ENCODE assay signal across 25 cellular contexts in the genomic region with DNA sequence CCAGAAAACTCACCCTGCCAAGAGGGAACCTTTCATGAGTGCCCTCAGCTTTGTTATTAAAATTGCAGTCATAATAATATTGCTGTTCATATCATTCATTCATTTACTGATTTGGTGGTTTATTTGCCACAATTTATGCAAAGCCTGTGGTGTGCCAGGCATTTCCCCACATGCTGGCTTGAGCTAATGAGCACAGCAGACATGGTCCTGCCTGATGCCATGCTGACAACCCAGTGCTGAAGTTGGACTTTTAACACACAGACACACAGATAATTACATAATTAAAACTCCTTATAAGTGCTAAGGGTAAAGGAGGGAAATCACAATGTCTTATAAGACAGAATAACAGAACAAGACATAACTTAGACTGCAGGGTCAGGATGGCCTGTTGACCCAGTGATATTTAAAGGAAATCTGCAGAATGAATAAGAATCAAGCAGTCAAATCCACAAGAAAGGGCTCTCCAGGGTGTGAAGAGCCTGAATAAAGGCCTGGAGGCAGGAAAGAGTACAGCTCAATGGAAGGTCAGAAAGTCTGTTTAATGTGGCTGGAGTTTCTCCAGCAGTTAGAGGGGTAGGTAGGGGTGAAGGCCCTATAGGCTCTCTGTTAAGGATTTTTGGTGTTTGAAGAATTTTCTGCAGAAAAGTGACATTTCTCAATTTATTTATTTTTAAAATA.
A peak's percentile ranks its signal among the peaks of the same experiment; 100 is the strongest.
DNase-seq lines count a peak whose midpoint lies in the region; ATAC-seq and TF ChIP-seq lines count a peak whose summit lies in the region.
"Had no signal": no experiment of that assay in that cellular context is flagged by ENCODE, and none has a peak within 500 bp of the region (broad histone marks: within the 10 kb centered on the region; RNA-seq: fewer than 3 reads in every experiment).

No MANE protein-coding gene starts in this region.

- no peak overlapping the region for H2BK20ac ChIP-seq in H9 (ENCODE audit: low read depth, low read length, poor library complexity, severe bottlenecking)

- no peak overlapping the region for H4K91ac ChIP-seq in H9 (ENCODE audit: insufficient read length, low read depth, low read length)
- peak overlapping the region; percentile 80 for H4K91ac ChIP-seq in trophoblast cell (ENCODE audit: low read depth, low read length)

- H3K4ac ChIP-seq in H9 (ENCODE audit: low read depth, low read length) (no peak overlapping the region), trophoblast cell (ENCODE audit: low read depth, low read length) (no peak overlapping the region)

- intact Hi-C loops in mammary epithelial cell (cut with micrococcal nuclease): no loop called here

- no peak for ATAC-seq in HG03520 (IDR thresholded peaks at IDR 0.05; ENCODE audit: unreplicated experiment)
- ATAC-seq: GM12878; mucosa of descending colon; natural killer cell treated with Interleukin-12 subunit alpha and Interleukin-12 subunit beta and Interleukin-15 and Interleukin-18, amount 100 ng/mL, for 72 hours; pancreas; T-helper 17 cell had no signal

- H3K9me3 ChIP-seq in H9 (ENCODE audit: control insufficient read depth, low read depth, low read length): no peaks in the 10 kb centered on the region
- no peaks in the 10 kb centered on the region for H3K9me3 ChIP-seq in SK-N-SH
- H3K9me3 ChIP-seq in trophoblast cell (ENCODE audit: insufficient read depth, low read depth, low read length): no peaks in the 10 kb centered on the region
- H3K9me3 ChIP-seq in mammary epithelial cell (replicated peaks; ENCODE audit: insufficient read depth, low read length): no peaks in the 10 kb centered on the region
- H3K9me3 ChIP-seq: mucosa of descending colon, pancreas, right atrium auricular region, tibial nerve had no signal

- H3K4me3 ChIP-seq in SK-N-SH (ENCODE audit: low read depth in 2 of 2, low read length in 1 of 2) (no peak overlapping the region), trophoblast cell (ENCODE audit: low read depth, low read length) (no peak overlapping the region), mammary epithelial cell (replicated peaks in 1 of 3; ENCODE audit: insufficient read depth in 1 of 3, low read depth in 2 of 3, low read length in 3 of 3) (no peak overlapping the region)
- H3K4me3 ChIP-seq: GM12878, mucosa of descending colon, pancreas, right atrium auricular region, tibial nerve had no signal

- no peaks in the 10 kb centered on the region for H3K36me3 ChIP-seq in SK-N-SH (replicated peaks in 1 of 2; ENCODE audit: control insufficient read depth in 1 of 2, insufficient read depth in 2 of 2, low read length in 1 of 2)
- no peaks in the 10 kb centered on the region for H3K36me3 ChIP-seq in trophoblast cell (ENCODE audit: control insufficient read depth in 1 of 2, insufficient read depth in 2 of 2, low read length in 2 of 2)
- no peaks in the 10 kb centered on the region for H3K36me3 ChIP-seq in mammary epithelial cell (ENCODE audit: insufficient read depth, low read length)
- H3K36me3 ChIP-seq: pancreas, right atrium auricular region, tibial nerve had no signal

- H3K4me2 ChIP-seq in H9 (ENCODE audit: insufficient read depth, insufficient read length, low read length) (peak overlapping the region; percentile 46), SK-N-SH (peak overlapping the region; percentile 7), trophoblast cell (ENCODE audit: low read length) (no peak overlapping the region), mammary epithelial cell (ENCODE audit: insufficient read depth, low read depth, low read length) (no peak overlapping the region)

- no TSS peak for BruUV-seq in mammary epithelial cell (replicated peaks; lab: Mats Ljungman, UMichigan)

- H3K79me1 ChIP-seq in H9 (ENCODE audit: insufficient read depth, low read depth, low read length, poor library complexity, severe bottlenecking): no peaks in the 10 kb centered on the region
- peaks cover 6% of the 10 kb centered on the region for H3K79me1 ChIP-seq in trophoblast cell (ENCODE audit: low read length)

- H3K27ac ChIP-seq in H9 (ENCODE audit: insufficient read length, low read depth, low read length): no peak overlapping the region
- peak overlapping the region; percentile 42 to 94; a peak in 3 of 4 replicates for H3K27ac ChIP-seq in SK-N-SH (ENCODE audit: low read depth in 2 of 2, low read length in 1 of 2)
- peak overlapping the region; percentile 78 for H3K27ac ChIP-seq in trophoblast cell (ENCODE audit: low read depth, low read length)
- no peak overlapping the region for H3K27ac ChIP-seq in mammary epithelial cell (ENCODE audit: insufficient read depth, low read depth, low read length)
- H3K27ac ChIP-seq: C4-2B, HL-60, pancreas, right atrium auricular region, tibial nerve had no signal

- no peak overlapping the region for H3K23ac ChIP-seq in H9 (ENCODE audit: insufficient read length, low read depth, low read length)
- H3K23ac ChIP-seq in trophoblast cell (ENCODE audit: low read length): no peak overlapping the region

- H3T11ph ChIP-seq in H9 (ENCODE audit: low read length): no peak overlapping the region

- POLR2A ChIA-PET in SK-N-SH (lab: Yijun Ruan, JAX): no interaction called here

- no peaks in the 10 kb centered on the region for H3K9me2 ChIP-seq in SK-N-SH

- no peaks in the 10 kb centered on the region for H4K20me1 ChIP-seq in H9 (ENCODE audit: control insufficient read depth, insufficient read depth, insufficient read length)
- H4K20me1 ChIP-seq in SK-N-SH (ENCODE audit: insufficient read depth): no peaks in the 10 kb centered on the region
- H4K20me1 ChIP-seq in mammary epithelial cell (ENCODE audit: insufficient read depth, low read length): no peaks in the 10 kb centered on the region

- H3K56ac ChIP-seq in H9 (ENCODE audit: insufficient read length, low read depth, low read length): no peak overlapping the region

- no peak overlapping the region for H2AK5ac ChIP-seq in H9 (ENCODE audit: insufficient read length, low read length)
- H2AK5ac ChIP-seq in trophoblast cell (ENCODE audit: low read length): no peak overlapping the region

- H3K9ac ChIP-seq in H9 (ENCODE audit: extremely low read depth, insufficient read length, low read length): no peak overlapping the region
- no peak overlapping the region for H3K9ac ChIP-seq in SK-N-SH
- no peak overlapping the region for H3K9ac ChIP-seq in trophoblast cell (ENCODE audit: low read length)
- H3K9ac ChIP-seq in mammary epithelial cell (ENCODE audit: insufficient read depth, low read length): no peak overlapping the region

- H3K4me1 ChIP-seq in H9 (ENCODE audit: insufficient read depth, low read length): peaks cover 6% of the 10 kb centered on the region; the same call in 1 of the 2 replicates
- peaks cover 18 to 19% of the 10 kb centered on the region in 2 experiments; a peak in 3 of 4 replicates for H3K4me1 ChIP-seq in SK-N-SH (ENCODE audit: control insufficient read depth in 1 of 2, insufficient read depth in 2 of 2, low read depth in 1 of 2, low read length in 1 of 2)
- peaks cover 0 to 9% of the 10 kb centered on the region in 2 experiments for H3K4me1 ChIP-seq in trophoblast cell (ENCODE audit: control insufficient read depth in 1 of 2, insufficient read depth in 2 of 2, low read length in 2 of 2)
- no peaks in the 10 kb centered on the region for H3K4me1 ChIP-seq in mammary epithelial cell (ENCODE audit: insufficient read depth, low read length)
- H3K4me1 ChIP-seq: pancreas had no signal

- no peak for TF ChIP-seq RAD21 in SK-N-SH (IDR thresholded peaks at IDR 0.05; ENCODE audit: low read length)

- no peaks in the 10 kb centered on the region; a peak in 1 of 5 replicates for H3K9me3 Mint-ChIP-seq in H9
- H3K9me3 Mint-ChIP-seq: natural killer cell treated with Interleukin-12 subunit alpha and Interleukin-12 subunit beta and Interleukin-15 and Interleukin-18, amount 100 ng/mL, for 72 hours had no signal

- H3K23me2 ChIP-seq in H9 (ENCODE audit: insufficient read length, low read depth, low read length, poor library complexity, severe bottlenecking): peaks cover 3% of the 10 kb centered on the region

- peaks cover 18 to 26% of the 10 kb centered on the region in 2 experiments for H3K4me1 Mint-ChIP-seq in H9
- H3K4me1 Mint-ChIP-seq: T-helper 17 cell had no signal

- TF ChIP-seq EP300 in SK-N-SH (IDR thresholded peaks at IDR 0.05; ENCODE audit: borderline replicate concordance in 1 of 2, low read depth in 1 of 2, low read length in 1 of 2): no peak

- H2BK12ac ChIP-seq in H9 (ENCODE audit: insufficient read length, low read depth, low read length) (no peak overlapping the region), trophoblast cell (ENCODE audit: low read length) (peak overlapping the region; percentile 80)

- H3K27ac Mint-ChIP-seq in H9: peak overlapping the region in 2 of 3 experiments; percentile 88 to 94; a peak in 2 of 7 replicates
- H3K27ac Mint-ChIP-seq: activated naive CD8-positive, alpha-beta T cell; natural killer cell treated with Interleukin-12 subunit alpha and Interleukin-12 subunit beta and Interleukin-15 and Interleukin-18, amount 100 ng/mL, for 72 hours; T-helper 17 cell had no signal

- DNase-seq in H9 (peak; percentile 69), SK-N-SH (no peak), iPS DF 19.7 (ENCODE audit: low read depth, low spot score) (peak; percentile 56), trophoblast cell (no peak), HuH-7.5 (ENCODE audit: low spot score) (no peak), mammary epithelial cell (no peak)
- DNase-seq: activated T-cell treated with anti-CD3 and anti-CD28 coated beads for 4 hours; aorta; dermis blood vessel endothelial cell; hypothalamus; mucosa of descending colon; NCI-H1048; NCI-H345; pancreas; RPMI8226; stimulated activated CD4-positive, alpha-beta T cell treated with anti-CD3 and anti-CD28 coated beads, Interleukin-2, amount 100 ng/mL, for 24 hours; T-helper 17 cell had no signal

- H2BK5ac ChIP-seq in H9 (ENCODE audit: insufficient read length, low read length) (no peak overlapping the region), trophoblast cell (ENCODE audit: low read depth, low read length, poor library complexity) (peak overlapping the region; percentile 87)

- no peak overlapping the region for H2BK15ac ChIP-seq in H9 (ENCODE audit: low read depth, low read length)

- H2BK120ac ChIP-seq in H9 (ENCODE audit: low read depth, low read length, poor library complexity, severe bottlenecking) (no peak overlapping the region), trophoblast cell (ENCODE audit: insufficient read depth, low read length, poor library complexity) (peak overlapping the region; percentile 79)

- H3K14ac ChIP-seq in H9 (ENCODE audit: insufficient read depth, low read length): no peak overlapping the region
- no peak overlapping the region for H3K14ac ChIP-seq in trophoblast cell (ENCODE audit: low read length)

- H3F3A ChIP-seq in SK-N-SH (replicated peaks; ENCODE audit: insufficient read depth): peaks cover 31% of the 10 kb centered on the region

- H3K18ac ChIP-seq in H9 (ENCODE audit: insufficient read length, low read depth, low read length) (no peak overlapping the region), trophoblast cell (ENCODE audit: low read length) (no peak overlapping the region)

- CTCF ChIA-PET in SK-N-SH (lab: Yijun Ruan, JAX): interaction anchor here (1.0 kb wide), 1 partner anchor 348 kb away, joined by 3 read pairs; no protein-coding TSS in a partner anchor
- CTCF ChIA-PET in mammary epithelial cell (lab: Charles Lee; ENCODE audit: low non-redundant PET): no interaction called here

- H3K4me3 Mint-ChIP-seq in H9: peak overlapping the region; percentile 25 to 61; a peak in 3 of 5 replicates
- H3K4me3 Mint-ChIP-seq: activated naive CD8-positive, alpha-beta T cell; natural killer cell treated with Interleukin-12 subunit alpha and Interleukin-12 subunit beta and Interleukin-15 and Interleukin-18, amount 100 ng/mL, for 72 hours; T-helper 17 cell had no signal

- H3K36me3 Mint-ChIP-seq in H9 (ENCODE audit: insufficient read depth in 1 of 3, low read depth in 3 of 3): no peaks in the 10 kb centered on the region
- H3K36me3 Mint-ChIP-seq: activated naive CD8-positive, alpha-beta T cell; natural killer cell treated with Interleukin-12 subunit alpha and Interleukin-12 subunit beta and Interleukin-15 and Interleukin-18, amount 100 ng/mL, for 72 hours had no signal

- H4K8ac ChIP-seq in H9 (replicated peaks; ENCODE audit: insufficient read length, low read depth, low read length): no peak overlapping the region
- no peak overlapping the region for H4K8ac ChIP-seq in trophoblast cell (ENCODE audit: low read depth, low read length)

- H3K79me2 ChIP-seq in H9 (ENCODE audit: insufficient read depth, low read length): no peaks in the 10 kb centered on the region
- H3K79me2 ChIP-seq in SK-N-SH (ENCODE audit: insufficient read depth): no peaks in the 10 kb centered on the region
- H3K79me2 ChIP-seq in trophoblast cell (ENCODE audit: control insufficient read depth, insufficient read depth, low read length, poor library complexity): no peaks in the 10 kb centered on the region
- no peaks in the 10 kb centered on the region for H3K79me2 ChIP-seq in mammary epithelial cell (ENCODE audit: insufficient read depth, low read length)

- H3K27me3 ChIP-seq in H9 (ENCODE audit: insufficient read depth, low read length) (no peaks in the 10 kb centered on the region), SK-N-SH (ENCODE audit: insufficient read depth) (no peaks in the 10 kb centered on the region), trophoblast cell (ENCODE audit: insufficient read depth, low read length) (no peaks in the 10 kb centered on the region), mammary epithelial cell (ENCODE audit: insufficient read depth, low read length) (no peaks in the 10 kb centered on the region)
- H3K27me3 ChIP-seq: right atrium auricular region, tibial nerve had no signal

- in situ Hi-C loops in mammary epithelial cell (cut with MboI; ENCODE audit: low sequenced_read_pairs in 2 of 2): no loop called here

- TF ChIP-seq CTCF in H9 (conservative IDR thresholded peaks at IDR 0.05) (no peak), SK-N-SH (IDR thresholded peaks at IDR 0.05) (no peak), mammary epithelial cell (conservative IDR thresholded peaks at IDR 0.05 in 1 of 2, IDR thresholded peaks at IDR 0.05 in 1 of 2; ENCODE audit: extremely low read depth in 1 of 2, insufficient read depth in 1 of 2, low read depth in 1 of 2, low read length in 2 of 2) (no peak)

- dilution Hi-C loops in mammary epithelial cell (cut with HindIII; ENCODE audit: low sequenced_read_pairs): no loop called here

- H2AFZ ChIP-seq in H9 (ENCODE audit: low read length) (no peak overlapping the region), SK-N-SH (ENCODE audit: low read depth) (peak overlapping the region; percentile 62; the same call in 1 of the 2 replicates), trophoblast cell (ENCODE audit: insufficient read depth, low read length, poor library complexity) (no peak overlapping the region), mammary epithelial cell (ENCODE audit: low read depth, low read length) (no peak overlapping the region)

- H3K27me3 Mint-ChIP-seq in H9 (ENCODE audit: low read depth): peaks cover 24% of the 10 kb centered on the region
- H3K27me3 Mint-ChIP-seq: activated naive CD8-positive, alpha-beta T cell; natural killer cell treated with Interleukin-12 subunit alpha and Interleukin-12 subunit beta and Interleukin-15 and Interleukin-18, amount 100 ng/mL, for 72 hours; T-helper 17 cell had no signal

- no peak overlapping the region for H4K12ac ChIP-seq in trophoblast cell (ENCODE audit: low read depth, low read length)

- H4K5ac ChIP-seq in H9 (ENCODE audit: insufficient read length, low read depth, low read length): no peak overlapping the region

Comparison
In these comparisons a context has a peak if more than half of its experiments do, and no peak if none do; other contexts are left out.
1. DNase-seq: peak in H9 (single experiment) and iPS DF 19.7 (single experiment); none in SK-N-SH (single experiment), trophoblast cell (0 of 2), HuH-7.5 (single experiment) and mammary epithelial cell (single experiment).
2. H3K27ac ChIP-seq: peak in SK-N-SH (2 of 2) and trophoblast cell (single experiment); none in H9 (single experiment) and mammary epithelial cell (single experiment).
3. H3K4me2 ChIP-seq: peak in H9 (single experiment) and SK-N-SH (single experiment); none in trophoblast cell (single experiment) and mammary epithelial cell (single experiment).